ENCODE assay signal across 8 cellular contexts in genomic region chr18:5890606-5891360, GRCh38. TPM values are rescaled to one million over a fixed set of nuclear protein-coding genes. Genes with fewer than 3 reads are reported as not detected.
DNase-seq lines count a peak whose midpoint lies in the region; ATAC-seq, FAIRE-seq and TF ChIP-seq lines count a peak whose summit lies in the region.

No MANE protein-coding gene starts in this region.

- H3K79me1 ChIP-seq in mesenchymal stem cell (replicated peaks; ENCODE audit: low read length, poor library complexity, severe bottlenecking) = no peaks in the 10 kb centered on the region

- WGBS in mesenchymal stem cell = 2% methylated on average over 56 of the region's 108 CpGs

- H3K36me3 ChIP-seq in H7 (replicated peaks; ENCODE audit: control insufficient read depth, insufficient read depth, low read length) = no peaks in the 10 kb centered on the region
- no peaks in the 10 kb centered on the region for H3K36me3 ChIP-seq in mesenchymal stem cell (ENCODE audit: control insufficient read depth in 1 of 2, insufficient read depth in 2 of 2, low read depth in 1 of 2, low read length in 2 of 2)
- no peaks in the 10 kb centered on the region for H3K36me3 ChIP-seq in subcutaneous abdominal adipose tissue (ENCODE audit: control insufficient read depth in 5 of 5, insufficient read depth in 5 of 5, low read length in 5 of 5)

- H3K18ac ChIP-seq in mesenchymal stem cell (ENCODE audit: low read depth in 1 of 2, low read length in 2 of 2) = no peak overlapping the region

- H3K9me3 ChIP-seq in mesenchymal stem cell (ENCODE audit: control insufficient read depth, low read length) = no peaks in the 10 kb centered on the region
- no peaks in the 10 kb centered on the region for H3K9me3 ChIP-seq in subcutaneous abdominal adipose tissue (ENCODE audit: control insufficient read depth in 5 of 5, low read length in 5 of 5)

- no peak overlapping the region for H2BK120ac ChIP-seq in mesenchymal stem cell (ENCODE audit: low read depth, low read length)

- peak overlapping the region; percentile 61 for H3K4me3 ChIP-seq in H7 (ENCODE audit: insufficient read depth, low read depth, low read length)
- peak overlapping the region; percentile 26 to 71 for H3K4me3 ChIP-seq in mesenchymal stem cell (ENCODE audit: insufficient read depth in 1 of 2, low read depth in 1 of 2, low read length in 2 of 2)
- H3K4me3 ChIP-seq in subcutaneous abdominal adipose tissue (ENCODE audit: low read depth in 1 of 5, low read length in 5 of 5) = peak overlapping the region in 4 of 5 donors; percentile 50 to 72 (median 62)

- H2BK12ac ChIP-seq in mesenchymal stem cell (ENCODE audit: low read length in 2 of 2) = no peak overlapping the region

- H3K14ac ChIP-seq in mesenchymal stem cell (ENCODE audit: low read length in 2 of 2) = no peak overlapping the region

- no peak for FAIRE-seq in H54 (lab: Jason Lieb, UNC)

- ATAC-seq in GM18498 (IDR thresholded peaks at IDR 0.05; ENCODE audit: unreplicated experiment) = peak; percentile 88

- no peak overlapping the region for H2BK5ac ChIP-seq in mesenchymal stem cell (ENCODE audit: low read depth, low read length, poor library complexity, severe bottlenecking)

- no peak for TF ChIP-seq POLR2A in H54 (IDR thresholded peaks at IDR 0.05; ENCODE audit: low read depth, low read length)

- H2BK15ac ChIP-seq in mesenchymal stem cell (ENCODE audit: low read depth, poor library complexity, severe bottlenecking) = no peak overlapping the region

- peak; percentile 92 for DNase-seq in H7
- DNase-seq in NCI-H526 treated with DMSO at 0.1 percent for 48 hours (lab: John Stamatoyannopoulos, UW) = peak; percentile 7
- DNase-seq in dermis blood vessel endothelial cell = peak; percentile 47
- no peak for DNase-seq in mesenchymal stem cell
- no peak for DNase-seq in H54 (ENCODE audit: insufficient read length, low spot score)
- no peak for DNase-seq in putamen (ENCODE audit: low spot score)

- H3K4ac ChIP-seq in mesenchymal stem cell (ENCODE audit: low read depth in 1 of 2, low read length in 2 of 2) = no peak overlapping the region

- peaks cover 41% of the 10 kb centered on the region for H3K27me3 ChIP-seq in H7 (ENCODE audit: control insufficient read depth, insufficient read depth, low read length)
- H3K27me3 ChIP-seq in mesenchymal stem cell (ENCODE audit: control insufficient read depth in 1 of 2, insufficient read depth in 1 of 2, low read length in 2 of 2) = peaks cover 47 to 50% of the 10 kb centered on the region in 2 experiments
- H3K27me3 ChIP-seq in subcutaneous abdominal adipose tissue (ENCODE audit: control insufficient read depth in 5 of 5, insufficient read depth in 4 of 5, low read length in 5 of 5) = peaks cover 20 to 35% (median 24%) of the 10 kb centered on the region in 5 donors

- H3K4me2 ChIP-seq in mesenchymal stem cell (ENCODE audit: low read length, poor library complexity, severe bottlenecking) = no peak overlapping the region

- peak overlapping the region in 1 of 2 experiments; percentile 32 for H3K23ac ChIP-seq in mesenchymal stem cell (ENCODE audit: low read length in 2 of 2)

- H4K8ac ChIP-seq in mesenchymal stem cell (ENCODE audit: low read length) = no peak overlapping the region

- peak overlapping the region; percentile 6 for H2AFZ ChIP-seq in mesenchymal stem cell (ENCODE audit: low read depth, low read length)

- H3K27ac ChIP-seq in mesenchymal stem cell (ENCODE audit: low read length, poor library complexity, severe bottlenecking) (no peak overlapping the region), subcutaneous abdominal adipose tissue (ENCODE audit: low read depth, low read length) (no peak overlapping the region)

- no peak overlapping the region for H2AK5ac ChIP-seq in mesenchymal stem cell (ENCODE audit: low read length, severe bottlenecking)

- H3K9ac ChIP-seq in mesenchymal stem cell (ENCODE audit: low read length) = no peak overlapping the region
- no peak overlapping the region for H3K9ac ChIP-seq in subcutaneous abdominal adipose tissue (ENCODE audit: low read length in 5 of 5)

- no peak overlapping the region for H4K91ac ChIP-seq in mesenchymal stem cell (ENCODE audit: low read length)

- H3K4me1 ChIP-seq in mesenchymal stem cell (ENCODE audit: control insufficient read depth, insufficient read depth, low read depth, low read length) = peaks cover 19% of the 10 kb centered on the region
- H3K4me1 ChIP-seq in subcutaneous abdominal adipose tissue (ENCODE audit: control insufficient read depth in 5 of 5, insufficient read depth in 5 of 5, low read length in 5 of 5) = peaks cover 0 to 24% (median 13%) of the 10 kb centered on the region in 5 donors

RNA-seq across cellular contexts. Expression of gene TMEM200C, which starts 4.5 kb away (rescaled TPM):
- total RNA-seq in H7 (2014; rRNA removed; shearing (Covaris generic)) = 4.7 and 5.8 TPM in 2 replicates
- total RNA-seq in dermis blood vessel endothelial cell = not detected in 2 replicates
- 0.28 TPM for polyA plus RNA-seq in mesenchymal stem cell (2013, experiment 1 of 2)
- 0.25 TPM for polyA plus RNA-seq in mesenchymal stem cell (2013, experiment 2 of 2)

Comparison
In these comparisons a context has a peak if more than half of its experiments do, and no peak if none do; other contexts are left out.
1. DNase-seq: peak in H7 (single experiment), NCI-H526 treated with DMSO at 0.1 percent for 48 hours (single experiment) and dermis blood vessel endothelial cell (single experiment); none in mesenchymal stem cell (single experiment), H54 (single experiment) and putamen (single experiment).
2. Peak in every context shown above with its lines, with median percentiles within 50 percentile points of each other: H3K4me3 ChIP-seq.